12 cellular contexts compared by ENCODE assay signal in genomic region chr2:213227458-213227857, GRCh38. TPM values are rescaled to one million over a fixed set of nuclear protein-coding genes. Genes with fewer than 3 reads are reported as not detected.
A peak's percentile ranks its signal among the peaks of the same experiment; 100 is the strongest.
DNase-seq lines count a peak whose midpoint lies in the region; ATAC-seq lines count a peak whose summit lies in the region.
"Had no signal": no experiment of that assay in that cellular context is flagged by ENCODE, and none has a peak within 500 bp of the region (broad histone marks: within the 10 kb centered on the region; RNA-seq: fewer than 3 reads in every experiment).

No MANE protein-coding gene starts in this region.

- no peak for DNase-seq in activated naive CD8-positive, alpha-beta T cell treated with anti-CD3 and anti-CD28 coated beads, Interleukin-2, amount 10 ng/mL, durations not matched to agents 7 days and 5 days
- DNase-seq in activated naive CD8-positive, alpha-beta T cell treated with anti-CD3 and anti-CD28 coated beads for 36 hours, result no peak
- DNase-seq in Jurkat, Clone E6-1 (ENCODE audit: low read depth, low spot score), result peak; percentile 85
- DNase-seq in UCSD-AML1 (lab: John Stamatoyannopoulos, UW; ENCODE audit: unreplicated experiment) (no peak), cerebellar nuclear complex (lab: John Stamatoyannopoulos, UW) (no peak), aorta (no peak)
- DNase-seq: gastrocnemius medialis; natural killer cell; NCI-H446; stimulated activated CD4-positive, alpha-beta T cell treated with anti-CD3 and anti-CD28 coated beads, Interleukin-4, amount 100 ng/mL, for 24 hours had no signal

- no peak overlapping the region for H3K27ac ChIP-seq in aorta (ENCODE audit: low read depth in 1 of 2, low read length in 2 of 2)
- H3K27ac ChIP-seq: gastrocnemius medialis had no signal

- no peaks in the 10 kb centered on the region for H3K9me3 ChIP-seq in aorta (ENCODE audit: control insufficient read depth, low read length)
- H3K9me3 ChIP-seq: gastrocnemius medialis had no signal

- H3K27ac Mint-ChIP-seq in activated naive CD8-positive, alpha-beta T cell treated with anti-CD3 and anti-CD28 coated beads, Interleukin-2, amount 10 ng/mL, durations not matched to agents 7 days and 5 days, result no peak overlapping the region
- H3K27ac Mint-ChIP-seq in activated naive CD8-positive, alpha-beta T cell treated with anti-CD3 and anti-CD28 coated beads for 36 hours, result no peak overlapping the region
- H3K27ac Mint-ChIP-seq in stimulated activated memory B cell treated with anti-CD40 and anti-IgM and Interleukin-4, amounts not matched to agents 10 μg/mL and 1 μg/mL and 100 μg/mL, for 72 hours, result peak overlapping the region; percentile 23
- H3K27ac Mint-ChIP-seq: natural killer cell had no signal

- H3K4me1 Mint-ChIP-seq in activated naive CD8-positive, alpha-beta T cell treated with anti-CD3 and anti-CD28 coated beads, Interleukin-2, amount 10 ng/mL, durations not matched to agents 7 days and 5 days, result peaks cover 5% of the 10 kb centered on the region
- H3K4me1 Mint-ChIP-seq in activated naive CD8-positive, alpha-beta T cell treated with anti-CD3 and anti-CD28 coated beads for 36 hours, result peaks cover 6% of the 10 kb centered on the region
- peaks cover 29% of the 10 kb centered on the region for H3K4me1 Mint-ChIP-seq in stimulated activated memory B cell treated with anti-CD40 and anti-IgM and Interleukin-4, amounts not matched to agents 10 μg/mL and 1 μg/mL and 100 μg/mL, for 72 hours

- H3K27me3 ChIP-seq in aorta (ENCODE audit: control insufficient read depth in 1 of 2, insufficient read depth in 2 of 2, low read length in 1 of 2), result peaks cover 0 to 2% of the 10 kb centered on the region in 2 donors
- H3K27me3 ChIP-seq: gastrocnemius medialis had no signal

- H3K9me3 Mint-ChIP-seq in activated naive CD8-positive, alpha-beta T cell treated with anti-CD3 and anti-CD28 coated beads, Interleukin-2, amount 10 ng/mL, durations not matched to agents 7 days and 5 days, result no peaks in the 10 kb centered on the region
- H3K9me3 Mint-ChIP-seq in activated naive CD8-positive, alpha-beta T cell treated with anti-CD3 and anti-CD28 coated beads for 36 hours, result no peaks in the 10 kb centered on the region
- peaks cover 2% of the 10 kb centered on the region for H3K9me3 Mint-ChIP-seq in stimulated activated memory B cell treated with anti-CD40 and anti-IgM and Interleukin-4, amounts not matched to agents 10 μg/mL and 1 μg/mL and 100 μg/mL, for 72 hours
- H3K9me3 Mint-ChIP-seq: natural killer cell had no signal

- no peaks in the 10 kb centered on the region for H3K4me1 ChIP-seq in aorta (ENCODE audit: control insufficient read depth in 1 of 2, insufficient read depth in 2 of 2, low read length in 2 of 2)
- H3K4me1 ChIP-seq: gastrocnemius medialis had no signal

- H3K36me3 ChIP-seq in aorta (ENCODE audit: control insufficient read depth in 1 of 2, insufficient read depth in 2 of 2, low read length in 1 of 2), result no peaks in the 10 kb centered on the region
- H3K36me3 ChIP-seq: gastrocnemius medialis had no signal

- POLR2A ChIA-PET in activated naive CD8-positive, alpha-beta T cell treated with anti-CD3 and anti-CD28 coated beads, Interleukin-2, amount 10 ng/mL, durations not matched to agents 7 days and 5 days (lab: Charles Lee), result no interaction called here

- H3K27me3 Mint-ChIP-seq in activated naive CD8-positive, alpha-beta T cell treated with anti-CD3 and anti-CD28 coated beads, Interleukin-2, amount 10 ng/mL, durations not matched to agents 7 days and 5 days, result no peaks in the 10 kb centered on the region
- H3K27me3 Mint-ChIP-seq in activated naive CD8-positive, alpha-beta T cell treated with anti-CD3 and anti-CD28 coated beads for 36 hours, result no peaks in the 10 kb centered on the region
- no peaks in the 10 kb centered on the region for H3K27me3 Mint-ChIP-seq in stimulated activated memory B cell treated with anti-CD40 and anti-IgM and Interleukin-4, amounts not matched to agents 10 μg/mL and 1 μg/mL and 100 μg/mL, for 72 hours

- H3K4me3 ChIP-seq in Jurkat, Clone E6-1 (ENCODE audit: low read length), result no peak overlapping the region
- no peak overlapping the region for H3K4me3 ChIP-seq in aorta (ENCODE audit: low read length in 2 of 2)
- H3K4me3 ChIP-seq: gastrocnemius medialis had no signal

- no peak overlapping the region for H3K4me3 Mint-ChIP-seq in activated naive CD8-positive, alpha-beta T cell treated with anti-CD3 and anti-CD28 coated beads, Interleukin-2, amount 10 ng/mL, durations not matched to agents 7 days and 5 days
- no peak overlapping the region for H3K4me3 Mint-ChIP-seq in activated naive CD8-positive, alpha-beta T cell treated with anti-CD3 and anti-CD28 coated beads for 36 hours
- H3K4me3 Mint-ChIP-seq in stimulated activated memory B cell treated with anti-CD40 and anti-IgM and Interleukin-4, amounts not matched to agents 10 μg/mL and 1 μg/mL and 100 μg/mL, for 72 hours, result no peak overlapping the region
- H3K4me3 Mint-ChIP-seq: natural killer cell had no signal

- intact Hi-C loops in aorta (cut with DNase I), result no loop called here

- H3K36me3 Mint-ChIP-seq in activated naive CD8-positive, alpha-beta T cell treated with anti-CD3 and anti-CD28 coated beads, Interleukin-2, amount 10 ng/mL, durations not matched to agents 7 days and 5 days, result no peaks in the 10 kb centered on the region
- no peaks in the 10 kb centered on the region for H3K36me3 Mint-ChIP-seq in activated naive CD8-positive, alpha-beta T cell treated with anti-CD3 and anti-CD28 coated beads for 36 hours
- no peaks in the 10 kb centered on the region for H3K36me3 Mint-ChIP-seq in stimulated activated memory B cell treated with anti-CD40 and anti-IgM and Interleukin-4, amounts not matched to agents 10 μg/mL and 1 μg/mL and 100 μg/mL, for 72 hours
- H3K36me3 Mint-ChIP-seq: natural killer cell had no signal

- peak; percentile 42 for ATAC-seq in activated naive CD8-positive, alpha-beta T cell treated with anti-CD3 and anti-CD28 coated beads, Interleukin-2, amount 10 ng/mL, durations not matched to agents 7 days and 5 days (ENCODE audit: low read depth)
- ATAC-seq in HG02763 (IDR thresholded peaks at IDR 0.05; ENCODE audit: unreplicated experiment) (peak; percentile 88), aorta (ENCODE audit: low FRiP score) (no peak)
- peak; percentile 91 for ATAC-seq in stimulated activated memory B cell treated with anti-CD40 and anti-IgM and Interleukin-4, amounts not matched to agents 10 μg/mL and 1 μg/mL and 100 μg/mL, for 72 hours
- ATAC-seq: gastrocnemius medialis had no signal

RNA-seq across cellular contexts. Expression of gene SPAG16, which starts 56.8 kb away (rescaled TPM):
- total RNA-seq in activated naive CD8-positive, alpha-beta T cell treated with anti-CD3 and anti-CD28 coated beads, Interleukin-2, amount 10 ng/mL, durations not matched to agents 7 days and 5 days, result 10 to 100 TPM; 10.9 to 12.6 TPM
- total RNA-seq in activated naive CD8-positive, alpha-beta T cell treated with anti-CD3 and anti-CD28 coated beads for 36 hours, result 10 to 100 TPM in 1 of 2 experiments, 1 to 10 TPM in 1; 9.9 to 11.6 TPM
- 9.9 TPM for polyA plus RNA-seq in Jurkat, Clone E6-1 (2012; ENCODE audit: insufficient read depth, insufficient read length)
- total RNA-seq in aorta, result 10 to 100 TPM; 23.7 to 24.5 TPM
- 10 to 100 TPM; 24.3 to 36.1 TPM for polyA plus RNA-seq in aorta
